Comparison of ENCODE assay signal across 22 cellular contexts in the genomic region with DNA sequence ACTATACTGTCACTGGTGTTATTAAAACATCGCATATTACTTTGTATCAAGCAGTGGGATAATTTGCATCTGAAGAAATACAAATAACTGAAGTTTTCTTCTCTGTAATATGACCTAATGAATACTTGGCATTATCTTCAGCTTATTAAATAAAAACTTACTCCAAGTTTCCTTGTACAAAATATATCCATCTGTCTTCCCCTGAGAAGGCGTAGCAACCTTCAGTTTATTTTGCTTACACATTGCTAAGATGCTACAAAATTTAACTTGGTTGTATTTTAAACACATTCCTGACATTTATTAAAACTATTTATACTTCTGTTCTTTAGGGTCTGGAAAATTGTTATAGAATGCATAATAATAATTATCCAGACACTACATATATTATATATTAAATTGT. TPM values are rescaled to one million over a fixed set of nuclear protein-coding genes. Genes with fewer than 3 reads are reported as not detected.
A peak's percentile ranks its signal among the peaks of the same experiment; 100 is the strongest.
DNase-seq lines count a peak whose midpoint lies in the region; FAIRE-seq and TF ChIP-seq lines count a peak whose summit lies in the region.
"Had no signal": no experiment of that assay in that cellular context is flagged by ENCODE, and none has a peak within 500 bp of the region (broad histone marks: within the 10 kb centered on the region; RNA-seq: fewer than 3 reads in every experiment).

No MANE protein-coding gene starts in this region.

- no peak overlapping the region for H3K4me2 ChIP-seq in mesenchymal stem cell (ENCODE audit: low read length, poor library complexity, severe bottlenecking)

- no peak overlapping the region for H3K23ac ChIP-seq in mesenchymal stem cell (ENCODE audit: low read length in 2 of 2)

- H2BK120ac ChIP-seq in mesenchymal stem cell (ENCODE audit: low read depth, low read length): no peak overlapping the region

- no peaks in the 10 kb centered on the region for H3K4me1 ChIP-seq in mesenchymal stem cell (ENCODE audit: control insufficient read depth, insufficient read depth, low read depth, low read length)
- H3K4me1 ChIP-seq in small intestine (ENCODE audit: control insufficient read depth in 2 of 2, insufficient read depth in 1 of 2, low read depth in 1 of 2, low read length in 1 of 2): peaks cover 0 to 7% of the 10 kb centered on the region in 2 donors

- FAIRE-seq in small intestine (lab: Jason Lieb, UNC): peak; percentile 44
- FAIRE-seq: D721Med, K562 had no signal

- peak overlapping the region; percentile 17 for H3K4me3 ChIP-seq in coronary artery
- H3K4me3 ChIP-seq in mesenchymal stem cell (ENCODE audit: insufficient read depth in 1 of 2, low read depth in 1 of 2, low read length in 2 of 2): peak overlapping the region in 1 of 2 experiments; percentile 84
- H3K4me3 ChIP-seq in small intestine (ENCODE audit: low read depth in 1 of 2, low read length in 2 of 2): no peak overlapping the region
- H3K4me3 ChIP-seq: K562, MG63 had no signal

- no peaks in the 10 kb centered on the region for H3K79me1 ChIP-seq in mesenchymal stem cell (replicated peaks; ENCODE audit: low read length, poor library complexity, severe bottlenecking)

- H2BK15ac ChIP-seq in mesenchymal stem cell (ENCODE audit: low read depth, poor library complexity, severe bottlenecking): no peak overlapping the region

- no peak overlapping the region for H2BK5ac ChIP-seq in mesenchymal stem cell (ENCODE audit: low read depth, low read length, poor library complexity, severe bottlenecking)

- peak overlapping the region; percentile 100 for H3K9ac ChIP-seq in mesenchymal stem cell (ENCODE audit: low read length)

- peak; percentile 54 for DNase-seq in EH (ENCODE audit: low read depth)
- DNase-seq in coronary artery (ENCODE audit: low spot score): no peak
- no peak for DNase-seq in mesenchymal stem cell
- no peak for DNase-seq in small intestine
- DNase-seq in MV-4-11 (lab: John Stamatoyannopoulos, UW): no peak
- no peak for DNase-seq in NCI-H82 treated with DMSO at 0.1 percent for 48 hours (lab: John Stamatoyannopoulos, UW; ENCODE audit: unreplicated experiment)
- DNase-seq in posterior cingulate gyrus: no peak
- no peak for DNase-seq in nephron progenitor cell
- DNase-seq: 8988T, AML-193, C1 segment of cervical spinal cord, DMS53, H7, MG63, NCI-H1092, NCI-H1436, NCI-H1930, NCI-H2227 treated with DMSO at 0.1 percent for 48 hours, NCI-H510A, SIG-M5 had no signal

- no peak overlapping the region for H3K27ac ChIP-seq in coronary artery
- no peak overlapping the region for H3K27ac ChIP-seq in mesenchymal stem cell (ENCODE audit: low read length, poor library complexity, severe bottlenecking)
- H3K27ac ChIP-seq in small intestine (ENCODE audit: low read depth in 1 of 2, low read length in 1 of 2): no peak overlapping the region

- no peak overlapping the region for H4K8ac ChIP-seq in mesenchymal stem cell (ENCODE audit: low read length)

- H3K27me3 Mint-ChIP-seq in nephron progenitor cell (ENCODE audit: low read depth, poor library complexity): peaks cover 2% of the 10 kb centered on the region

- H2AK5ac ChIP-seq in mesenchymal stem cell (ENCODE audit: low read length, severe bottlenecking): no peak overlapping the region

- no peaks in the 10 kb centered on the region for H3K36me3 Mint-ChIP-seq in nephron progenitor cell (ENCODE audit: low read depth)

- H3K4ac ChIP-seq in mesenchymal stem cell (ENCODE audit: low read depth in 1 of 2, low read length in 2 of 2): no peak overlapping the region

- H4K91ac ChIP-seq in mesenchymal stem cell (ENCODE audit: low read length): no peak overlapping the region

- no peak overlapping the region for H3K4me3 Mint-ChIP-seq in nephron progenitor cell

- H3K36me3 ChIP-seq in mesenchymal stem cell (ENCODE audit: control insufficient read depth in 1 of 2, insufficient read depth in 2 of 2, low read depth in 1 of 2, low read length in 2 of 2): peaks cover 0 to 98% of the 10 kb centered on the region in 2 experiments
- H3K36me3 ChIP-seq in small intestine (ENCODE audit: control insufficient read depth in 2 of 2, insufficient read depth in 2 of 2, low read length in 2 of 2): no peaks in the 10 kb centered on the region

- H3K18ac ChIP-seq in mesenchymal stem cell (ENCODE audit: low read depth in 1 of 2, low read length in 2 of 2): no peak overlapping the region

- TF ChIP-seq CTCF in coronary artery (IDR thresholded peaks at IDR 0.05) (no peak), nephron progenitor cell (IDR thresholded peaks at IDR 0.05) (no peak)

- H3K9me3 ChIP-seq in mesenchymal stem cell (ENCODE audit: control insufficient read depth, low read length): no peaks in the 10 kb centered on the region
- H3K9me3 ChIP-seq in small intestine (ENCODE audit: control insufficient read depth, low read depth): no peaks in the 10 kb centered on the region
- H3K9me3 ChIP-seq: MG63 had no signal

- WGBS in mesenchymal stem cell: 67% methylated on average over 1 of the region's 2 CpGs
- 68 to 92% (median 88%) methylated on average over 2 of the region's 2 CpGs for WGBS in small intestine, 3 donors

- no peak overlapping the region for H2AFZ ChIP-seq in mesenchymal stem cell (ENCODE audit: low read depth, low read length)

- H3K27me3 ChIP-seq in mesenchymal stem cell (ENCODE audit: control insufficient read depth in 1 of 2, insufficient read depth in 1 of 2, low read length in 2 of 2) (no peaks in the 10 kb centered on the region), small intestine (ENCODE audit: control insufficient read depth in 2 of 2, insufficient read depth in 2 of 2, low read length in 2 of 2) (no peaks in the 10 kb centered on the region)
- H3K27me3 ChIP-seq: MG63 had no signal

- no peak overlapping the region for H3K27ac Mint-ChIP-seq in nephron progenitor cell

- peaks cover 8% of the 10 kb centered on the region for H3K4me1 Mint-ChIP-seq in nephron progenitor cell

- H2BK12ac ChIP-seq in mesenchymal stem cell (ENCODE audit: low read length in 2 of 2): no peak overlapping the region

- intact Hi-C loops in posterior cingulate gyrus (cut with DNase I): no loop called here

- H3K14ac ChIP-seq in mesenchymal stem cell (ENCODE audit: low read length in 2 of 2): no peak overlapping the region

- no peaks in the 10 kb centered on the region for H3K9me3 Mint-ChIP-seq in nephron progenitor cell

RNA-seq across cellular contexts. Expression of a gene that starts 13.7 kb away (rescaled TPM):
- 30.7 TPM for polyA plus RNA-seq in mesenchymal stem cell (2013, experiment 1 of 2)
- 30.1 TPM for polyA plus RNA-seq in mesenchymal stem cell (2013, experiment 2 of 2)
- 1 to 10 TPM in 1 of 3 donors, under 1 TPM in 2; under 0.01 to 4.9 (median 0.81) TPM for polyA plus RNA-seq in small intestine
- polyA plus RNA-seq: K562 had no signal
